18 cellular contexts compared by ENCODE assay signal in genomic region chr5:158802941-158803341, GRCh38.
DNase-seq lines count a peak whose midpoint lies in the region; ATAC-seq and TF ChIP-seq lines count a peak whose summit lies in the region.
"Had no signal": no experiment of that assay in that cellular context is flagged by ENCODE, and none has a peak within 500 bp of the region (broad histone marks: within the 10 kb centered on the region; RNA-seq: fewer than 3 reads in every experiment).

No MANE protein-coding gene starts in this region.

- H4K20me1 ChIP-seq in fibroblast of lung (ENCODE audit: control insufficient read depth, extremely low read depth, insufficient read depth, low read length): no peaks in the 10 kb centered on the region

- H3K9me3 ChIP-seq in right atrium auricular region (no peaks in the 10 kb centered on the region), fibroblast of lung (ENCODE audit: control insufficient read depth, insufficient read depth, low read depth, low read length) (no peaks in the 10 kb centered on the region), aorta (ENCODE audit: control insufficient read depth, low read length) (no peaks in the 10 kb centered on the region)
- H3K9me3 ChIP-seq: A549, SK-N-SH had no signal

- 6% methylated on average over 6 of the region's 6 CpGs for WGBS in aorta, 2 donors

- H3K4me1 ChIP-seq in right atrium auricular region (peaks cover 0 to 51% of the 10 kb centered on the region in 2 donors), fibroblast of lung (ENCODE audit: control insufficient read depth, extremely low read depth, insufficient read depth, low read length) (no peaks in the 10 kb centered on the region), aorta (ENCODE audit: control insufficient read depth in 1 of 2, insufficient read depth in 2 of 2, low read length in 2 of 2) (peaks cover 2 to 8% of the 10 kb centered on the region in 2 donors)
- H3K4me1 ChIP-seq: A549 had no signal

- POLR2A ChIA-PET in activated CD8-positive, alpha-beta T cell treated with anti-CD3 and anti-CD28 coated beads, Interleukin-2, amount 10 ng/mL, durations not matched to agents 7 days and 5 days (lab: Charles Lee): no interaction called here

- no peaks in the 10 kb centered on the region for H3K79me2 ChIP-seq in fibroblast of lung (ENCODE audit: control insufficient read depth, insufficient read depth, low read length)

- no peak overlapping the region for H3K4me3 ChIP-seq in right atrium auricular region
- no peak overlapping the region for H3K4me3 ChIP-seq in fibroblast of lung (replicated peaks in 1 of 4; ENCODE audit: control extremely low read depth in 1 of 4, insufficient read depth in 1 of 4, low read depth in 3 of 4, low read length in 4 of 4)
- peak overlapping the region in 1 of 2 donors; percentile 41 for H3K4me3 ChIP-seq in aorta (ENCODE audit: low read length in 2 of 2)
- H3K4me3 ChIP-seq: A549 had no signal

- peaks cover 12% of the 10 kb centered on the region for H3K27me3 Mint-ChIP-seq in nephron progenitor cell (ENCODE audit: low read depth, poor library complexity)
- H3K27me3 Mint-ChIP-seq in activated CD8-positive, alpha-beta T cell treated with anti-CD3 and anti-CD28 coated beads, Interleukin-2, amount 10 ng/mL, durations not matched to agents 7 days and 5 days (ENCODE audit: low read depth): peaks cover 9% of the 10 kb centered on the region

- H3K9me3 Mint-ChIP-seq in nephron progenitor cell: no peaks in the 10 kb centered on the region
- no peaks in the 10 kb centered on the region for H3K9me3 Mint-ChIP-seq in activated CD8-positive, alpha-beta T cell treated with anti-CD3 and anti-CD28 coated beads, Interleukin-2, amount 10 ng/mL, durations not matched to agents 7 days and 5 days (ENCODE audit: insufficient read depth)
- H3K9me3 Mint-ChIP-seq: activated CD4-positive, alpha-beta memory T cell treated with anti-CD3 and anti-CD28 coated beads for 36 hours; activated T-helper 1 cell treated with anti-CD3 and anti-CD28 coated beads, Interleukin-12 subunit alpha, Interleukin-12 subunit beta, Interleukin-2, Interleukin-4 antibody, amounts not matched to agents 30 ng/mL and 10 ng/mL and 1 ng/mL, durations not matched to agents 14 hours and 24 hours and 36 hours had no signal

- peak overlapping the region; percentile 86 for H3K27ac Mint-ChIP-seq in nephron progenitor cell
- H3K27ac Mint-ChIP-seq in activated CD8-positive, alpha-beta T cell treated with anti-CD3 and anti-CD28 coated beads, Interleukin-2, amount 10 ng/mL, durations not matched to agents 7 days and 5 days: no peak overlapping the region
- H3K27ac Mint-ChIP-seq: activated CD4-positive, alpha-beta memory T cell treated with anti-CD3 and anti-CD28 coated beads for 36 hours; activated T-helper 1 cell treated with anti-CD3 and anti-CD28 coated beads, Interleukin-12 subunit alpha, Interleukin-12 subunit beta, Interleukin-2, Interleukin-4 antibody, amounts not matched to agents 30 ng/mL and 10 ng/mL and 1 ng/mL, durations not matched to agents 14 hours and 24 hours and 36 hours; HFFc6 had no signal

- H3K36me3 Mint-ChIP-seq in nephron progenitor cell (ENCODE audit: low read depth): no peaks in the 10 kb centered on the region
- no peaks in the 10 kb centered on the region for H3K36me3 Mint-ChIP-seq in activated CD8-positive, alpha-beta T cell treated with anti-CD3 and anti-CD28 coated beads, Interleukin-2, amount 10 ng/mL, durations not matched to agents 7 days and 5 days (ENCODE audit: low read depth)
- H3K36me3 Mint-ChIP-seq: activated CD4-positive, alpha-beta memory T cell treated with anti-CD3 and anti-CD28 coated beads for 36 hours had no signal

- H3K9ac ChIP-seq in fibroblast of lung (ENCODE audit: insufficient read depth, low read length): no peak overlapping the region
- H3K9ac ChIP-seq: SK-N-SH had no signal

- H3K27ac ChIP-seq in right atrium auricular region (peak overlapping the region in 1 of 2 donors; percentile 47), fibroblast of lung (ENCODE audit: insufficient read depth, low read length) (no peak overlapping the region), aorta (ENCODE audit: low read depth in 1 of 2, low read length in 2 of 2) (peak overlapping the region; percentile 82 to 93)
- H3K27ac ChIP-seq: A549 had no signal

- H3K36me3 ChIP-seq in right atrium auricular region (no peaks in the 10 kb centered on the region), fibroblast of lung (ENCODE audit: control insufficient read depth, insufficient read depth, low read length) (no peaks in the 10 kb centered on the region), aorta (ENCODE audit: control insufficient read depth in 1 of 2, insufficient read depth in 2 of 2, low read length in 1 of 2) (no peaks in the 10 kb centered on the region)

- TF ChIP-seq CTCF in right atrium auricular region (IDR thresholded peaks at IDR 0.05): no peak
- TF ChIP-seq CTCF in fibroblast of lung (conservative IDR thresholded peaks at IDR 0.05 in 1 of 2, IDR thresholded peaks at IDR 0.05 in 1 of 2; ENCODE audit: low read depth in 1 of 2, low read length in 2 of 2): no peak
- no peak for TF ChIP-seq CTCF in nephron progenitor cell (IDR thresholded peaks at IDR 0.05)

- intact Hi-C loops in Right ventricle myocardium inferior (cut with DNase I) (no loop called here), aorta (cut with DNase I) (loop anchor here in 1 of 2 donors (5.0 to 10.0 kb wide), 2 partner anchors 74 to 172 kb away; no protein-coding TSS in a partner anchor), head of caudate nucleus (cut with DNase I) (no loop called here)

- peak; percentile 77 for ATAC-seq in Right ventricle myocardium inferior
- peak; percentile 69 for ATAC-seq in aorta (ENCODE audit: low FRiP score)
- no peak for ATAC-seq in HG02970 (IDR thresholded peaks at IDR 0.05; ENCODE audit: low FRiP score, unreplicated experiment)
- ATAC-seq in activated CD8-positive, alpha-beta T cell treated with anti-CD3 and anti-CD28 coated beads, Interleukin-2, amount 10 ng/mL, durations not matched to agents 7 days and 5 days: no peak
- ATAC-seq: A549 had no signal

- no peak for DNase-seq in Right ventricle myocardium inferior (ENCODE audit: missing footprints)
- no peak for DNase-seq in right atrium auricular region (ENCODE audit: low spot score)
- peak; percentile 50 to 78 for DNase-seq in fibroblast of lung (ENCODE audit: low read depth in 2 of 2)
- DNase-seq in nephron progenitor cell: no peak
- no peak for DNase-seq in aorta
- DNase-seq in activated CD8-positive, alpha-beta T cell treated with anti-CD3 and anti-CD28 coated beads, Interleukin-2, amount 10 ng/mL, durations not matched to agents 7 days and 5 days: no peak
- DNase-seq in head of caudate nucleus: no peak
- DNase-seq: activated CD4-positive, alpha-beta memory T cell treated with anti-CD3 and anti-CD28 coated beads for 36 hours; effector CD8-positive, alpha-beta T cell; HFFc6; Karpas-422; kidney glomerular epithelial cell; NCI-H1436; SK-N-SH; stimulated activated CD4-positive, alpha-beta T cell treated with anti-CD3 and anti-CD28 coated beads, Interleukin-2, amount 100 ng/mL, for 24 hours had no signal

- H3K27me3 ChIP-seq in right atrium auricular region (no peaks in the 10 kb centered on the region), fibroblast of lung (ENCODE audit: control insufficient read depth, insufficient read depth, low read length) (no peaks in the 10 kb centered on the region), aorta (ENCODE audit: control insufficient read depth in 1 of 2, insufficient read depth in 2 of 2, low read length in 1 of 2) (no peaks in the 10 kb centered on the region)

- no peak overlapping the region for H2AFZ ChIP-seq in fibroblast of lung (ENCODE audit: low read length)

- no peak overlapping the region for H3K4me3 Mint-ChIP-seq in nephron progenitor cell
- H3K4me3 Mint-ChIP-seq in activated CD8-positive, alpha-beta T cell treated with anti-CD3 and anti-CD28 coated beads, Interleukin-2, amount 10 ng/mL, durations not matched to agents 7 days and 5 days: no peak overlapping the region
- H3K4me3 Mint-ChIP-seq: activated CD4-positive, alpha-beta memory T cell treated with anti-CD3 and anti-CD28 coated beads for 36 hours; activated T-helper 1 cell treated with anti-CD3 and anti-CD28 coated beads, Interleukin-12 subunit alpha, Interleukin-12 subunit beta, Interleukin-2, Interleukin-4 antibody, amounts not matched to agents 30 ng/mL and 10 ng/mL and 1 ng/mL, durations not matched to agents 14 hours and 24 hours and 36 hours; HFFc6 had no signal

- CTCF ChIA-PET in activated CD8-positive, alpha-beta T cell treated with anti-CD3 and anti-CD28 coated beads, Interleukin-2, amount 10 ng/mL, durations not matched to agents 7 days and 5 days (lab: Charles Lee): interaction anchor here (1.1 kb wide), 1 partner anchor 10 kb away, joined by 4 read pairs; no protein-coding TSS in a partner anchor

- H3K4me2 ChIP-seq in fibroblast of lung (ENCODE audit: extremely low read depth, insufficient read depth, low read length): no peak overlapping the region
- H3K4me2 ChIP-seq: A549, SK-N-SH had no signal

- H3K4me1 Mint-ChIP-seq in nephron progenitor cell: peaks cover 62% of the 10 kb centered on the region
- peaks cover 2% of the 10 kb centered on the region for H3K4me1 Mint-ChIP-seq in activated CD8-positive, alpha-beta T cell treated with anti-CD3 and anti-CD28 coated beads, Interleukin-2, amount 10 ng/mL, durations not matched to agents 7 days and 5 days (ENCODE audit: low read depth)

Comparison
In these comparisons a context has a peak if more than half of its experiments do, and no peak if none do; other contexts are left out.
1. ATAC-seq: peak in Right ventricle myocardium inferior (single experiment) and aorta (single experiment); none in HG02970 (single experiment) and activated CD8-positive, alpha-beta T cell treated with anti-CD3 and anti-CD28 coated beads, Interleukin-2, amount 10 ng/mL, durations not matched to agents 7 days and 5 days (single experiment).
2. DNase-seq: peak in fibroblast of lung (2 of 2); none in Right ventricle myocardium inferior (single experiment), right atrium auricular region (single experiment), nephron progenitor cell (single experiment), aorta (0 of 2), activated CD8-positive, alpha-beta T cell treated with anti-CD3 and anti-CD28 coated beads, Interleukin-2, amount 10 ng/mL, durations not matched to agents 7 days and 5 days (single experiment) and head of caudate nucleus (0 of 42).